In genomic region chr11:72773291-72773690, GRCh38 we compare ENCODE assay signal across 8 cellular contexts. TPM values are rescaled to one million over a fixed set of nuclear protein-coding genes. Genes with fewer than 3 reads are reported as not detected.
DNase-seq lines count a peak whose midpoint lies in the region; ATAC-seq and TF ChIP-seq lines count a peak whose summit lies in the region.

No MANE protein-coding gene starts in this region.

- H3K4me3 Mint-ChIP-seq in progenitor cell of endocrine pancreas (ENCODE audit: low read depth) = no peak overlapping the region

- no peak overlapping the region for H3K4me3 ChIP-seq in gastroesophageal sphincter

- no peaks in the 10 kb centered on the region for H3K9me3 Mint-ChIP-seq in progenitor cell of endocrine pancreas (ENCODE audit: low read depth)

- peaks cover 0 to 15% of the 10 kb centered on the region in 2 donors for H3K36me3 ChIP-seq in gastroesophageal sphincter

- DNase-seq in GM04504 (ENCODE audit: low read depth) (peak; percentile 70), SK-N-DZ (ENCODE audit: low spot score) (peak; percentile 92), retina (peak; percentile 70), RPMI8226 (no peak), progenitor cell of endocrine pancreas (ENCODE audit: low spot score, unreplicated experiment) (no peak)

- TF ChIP-seq EP300 in gastroesophageal sphincter (IDR thresholded peaks at IDR 0.05) = no peak

- ATAC-seq in gastroesophageal sphincter (peak; percentile 86), HG02610 (IDR thresholded peaks at IDR 0.05; ENCODE audit: unreplicated experiment) (no peak), GM19324 (IDR thresholded peaks at IDR 0.05; ENCODE audit: low FRiP score, unreplicated experiment) (no peak)

- no peak for TF ChIP-seq POLR2A in gastroesophageal sphincter (IDR thresholded peaks at IDR 0.05)

- H3K9me3 ChIP-seq in gastroesophageal sphincter = no peaks in the 10 kb centered on the region

- WGBS in gastroesophageal sphincter (ENCODE audit: low coverage in 1 of 2), 2 donors = 20 to 24% methylated on average over 1 to 3 of the region's 5 CpGs

- H3K27me3 Mint-ChIP-seq in progenitor cell of endocrine pancreas = no peaks in the 10 kb centered on the region

- no peak overlapping the region for H3K27ac Mint-ChIP-seq in progenitor cell of endocrine pancreas

- H3K4me1 ChIP-seq in gastroesophageal sphincter = peaks cover 0 to 43% (median 3%) of the 10 kb centered on the region in 3 donors

- H3K27me3 ChIP-seq in gastroesophageal sphincter = no peaks in the 10 kb centered on the region

- H3K36me3 Mint-ChIP-seq in progenitor cell of endocrine pancreas (ENCODE audit: insufficient read depth) = peaks cover 6% of the 10 kb centered on the region

- peaks cover 33% of the 10 kb centered on the region for H3K4me1 Mint-ChIP-seq in progenitor cell of endocrine pancreas (ENCODE audit: low read depth)

- TF ChIP-seq CTCF in gastroesophageal sphincter (IDR thresholded peaks at IDR 0.05) (no peak), progenitor cell of endocrine pancreas (IDR thresholded peaks at IDR 0.05; ENCODE audit: unreplicated experiment) (no peak)

- H3K27ac ChIP-seq in gastroesophageal sphincter = peak overlapping the region in 1 of 4 donors; percentile 25

RNA-seq across cellular contexts. Expression of gene STARD10, which starts 20.6 kb away (rescaled TPM):
- polyA plus RNA-seq in SK-N-DZ (2014; cell fraction: cytosol; rRNA removed) = 30.0 and 37.8 TPM in 2 replicates
- polyA plus RNA-seq in SK-N-DZ (2014; cell fraction: nucleus; rRNA removed) = 20.7 and 34.3 TPM in 2 replicates
- total RNA-seq in gastroesophageal sphincter = 10 to 100 TPM; 35.8 to 56.6 (median 45.0) TPM
- total RNA-seq in progenitor cell of endocrine pancreas = 212 and 220 TPM in 2 replicates

RNA-seq across cellular contexts. Expression of gene ARAP1, which starts 21.1 kb away (rescaled TPM):
- polyA plus RNA-seq in SK-N-DZ (2014; cell fraction: cytosol; rRNA removed) = 63.6 and 74.0 TPM in 2 replicates
- polyA plus RNA-seq in SK-N-DZ (2014; cell fraction: nucleus; rRNA removed) = 135 and 164 TPM in 2 replicates
- total RNA-seq in gastroesophageal sphincter (100 to 1,000 TPM in 2 of 4 donors, 10 to 100 TPM in 2; 72.4 to 125 (median 95.1) TPM), progenitor cell of endocrine pancreas (83.4 and 86.7 TPM in 2 replicates)

RNA-seq across cellular contexts. Expression of gene ATG16L2, which starts 40.9 kb away (rescaled TPM):
- polyA plus RNA-seq in SK-N-DZ (2014; cell fraction: cytosol; rRNA removed) = 21.2 TPM in 2 replicates
- 161 and 209 TPM in 2 replicates for polyA plus RNA-seq in SK-N-DZ (2014; cell fraction: nucleus; rRNA removed)
- total RNA-seq in gastroesophageal sphincter (10 to 100 TPM in 3 of 4 donors, 1 to 10 TPM in 1; 8.3 to 27.9 (median 16.5) TPM), progenitor cell of endocrine pancreas (43.8 and 43.9 TPM in 2 replicates)

Comparison
In these comparisons a context has a peak if more than half of its experiments do, and no peak if none do; other contexts are left out.
1. DNase-seq: peak in GM04504 (single experiment), SK-N-DZ (single experiment) and retina (single experiment); none in RPMI8226 (single experiment) and progenitor cell of endocrine pancreas (single experiment).